9 cellular contexts compared by ENCODE assay signal in the genomic region with DNA sequence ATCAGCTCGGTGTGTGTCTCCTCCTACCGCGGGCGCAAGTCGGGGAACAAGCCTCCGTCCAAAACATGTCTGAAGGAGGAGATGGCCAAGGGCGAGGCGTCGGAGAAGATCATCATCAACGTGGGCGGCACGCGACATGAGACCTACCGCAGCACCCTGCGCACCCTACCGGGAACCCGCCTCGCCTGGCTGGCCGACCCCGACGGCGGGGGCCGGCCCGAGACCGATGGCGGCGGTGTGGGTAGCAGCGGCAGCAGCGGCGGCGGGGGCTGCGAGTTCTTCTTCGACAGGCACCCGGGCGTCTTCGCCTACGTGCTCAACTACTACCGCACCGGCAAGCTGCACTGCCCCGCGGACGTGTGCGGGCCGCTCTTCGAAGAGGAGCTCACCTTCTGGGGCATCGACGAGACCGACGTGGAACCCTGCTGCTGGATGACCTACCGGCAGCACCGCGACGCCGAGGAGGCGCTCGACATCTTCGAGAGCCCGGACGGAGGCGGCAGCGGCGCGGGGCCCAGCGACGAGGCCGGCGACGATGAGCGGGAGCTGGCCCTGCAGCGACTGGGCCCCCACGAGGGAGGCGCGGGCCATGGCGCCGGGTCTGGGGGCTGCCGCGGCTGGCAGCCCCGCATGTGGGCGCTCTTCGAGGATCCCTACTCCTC. TPM values are rescaled to one million over a fixed set of nuclear protein-coding genes. Genes with fewer than 3 reads are reported as not detected.
DNase-seq lines count a peak whose midpoint lies in the region; ATAC-seq, FAIRE-seq and TF ChIP-seq lines count a peak whose summit lies in the region.
"Had no signal": no experiment of that assay in that cellular context is flagged by ENCODE, and none has a peak within 500 bp of the region (broad histone marks: within the 10 kb centered on the region; RNA-seq: fewer than 3 reads in every experiment).

No MANE protein-coding gene starts in this region.

- no peak for TF ChIP-seq POLR2A in A549 (IDR thresholded peaks at IDR 0.05; ENCODE audit: low read length)

- ATAC-seq in A549 (no peak), left colon (no peak), GM19328 (IDR thresholded peaks at IDR 0.05; ENCODE audit: unreplicated experiment) (no peak)

- DNase-seq in A549 (ENCODE audit: low read depth in 1 of 2, low spot score in 1 of 2) (no peak), ascending aorta (ENCODE audit: low spot score in 2 of 2) (no peak), mesenchymal stem cell (no peak), tibial artery (no peak), left colon (no peak), NCI-H1436 (lab: John Stamatoyannopoulos, UW) (no peak)

- H3K23ac ChIP-seq in mesenchymal stem cell (ENCODE audit: low read length in 2 of 2): no peak overlapping the region

- no peak overlapping the region for H4K91ac ChIP-seq in mesenchymal stem cell (ENCODE audit: low read length)

- H3K9ac ChIP-seq in HUES6 (ENCODE audit: low read length) (peak overlapping the region; percentile 38), mesenchymal stem cell (ENCODE audit: low read length) (peak overlapping the region; percentile 66)

- no peak overlapping the region for H3K14ac ChIP-seq in mesenchymal stem cell (ENCODE audit: low read length in 2 of 2)

- H3K4me3 ChIP-seq in A549 (peak overlapping the region; percentile 77), HUES6 (ENCODE audit: low read depth, low read length) (peak overlapping the region; percentile 85), ascending aorta (peak overlapping the region; percentile 89 to 96), mesenchymal stem cell (ENCODE audit: insufficient read depth in 1 of 2, low read depth in 1 of 2, low read length in 2 of 2) (peak overlapping the region; percentile 27 to 76), tibial artery (peak overlapping the region; percentile 72 to 87)

- H2BK120ac ChIP-seq in mesenchymal stem cell (ENCODE audit: low read depth, low read length): no peak overlapping the region

- no peak for TF ChIP-seq CTCF in A549 (IDR thresholded peaks at IDR 0.05)
- no peak for TF ChIP-seq CTCF in ascending aorta (IDR thresholded peaks at IDR 0.05)
- TF ChIP-seq CTCF in tibial artery (IDR thresholded peaks at IDR 0.05): no peak

- CTCF ChIA-PET in A549 (lab: Yijun Ruan, JAX): interaction anchor here (1.0 to 16.7 kb wide), 8 partner anchors 9 to 283 kb away, joined by 3 to 338 read pairs (median 7); a partner anchor contains a TSS

- H4K8ac ChIP-seq in mesenchymal stem cell (ENCODE audit: low read length): no peak overlapping the region

- H3K4me2 ChIP-seq in A549: peak overlapping the region; percentile 97
- no peak overlapping the region for H3K4me2 ChIP-seq in mesenchymal stem cell (ENCODE audit: low read length, poor library complexity, severe bottlenecking)

- H3K36me3 ChIP-seq in HUES6 (ENCODE audit: control insufficient read depth, insufficient read depth, low read length): no peaks in the 10 kb centered on the region
- no peaks in the 10 kb centered on the region for H3K36me3 ChIP-seq in ascending aorta
- peaks cover 2 to 4% of the 10 kb centered on the region in 2 experiments for H3K36me3 ChIP-seq in mesenchymal stem cell (ENCODE audit: control insufficient read depth in 1 of 2, insufficient read depth in 2 of 2, low read depth in 1 of 2, low read length in 2 of 2)
- H3K36me3 ChIP-seq in tibial artery: peaks cover 0 to 2% (median 0%) of the 10 kb centered on the region in 3 donors

- FAIRE-seq in A549 (lab: Jason Lieb, UNC): no peak

- TF ChIP-seq RAD21 in A549 (conservative IDR thresholded peaks at IDR 0.05 in 1 of 2, IDR thresholded peaks at IDR 0.05 in 1 of 2): no peak

- H2AFZ ChIP-seq in mesenchymal stem cell (ENCODE audit: low read depth, low read length): no peak overlapping the region

- POLR2A ChIA-PET in A549 (lab: Yijun Ruan, JAX): no interaction called here

- H2BK12ac ChIP-seq in mesenchymal stem cell (ENCODE audit: low read length in 2 of 2): no peak overlapping the region

- TF ChIP-seq EP300 in A549 (IDR thresholded peaks at IDR 0.05): no peak

- H3K9me3 ChIP-seq in A549 (no peaks in the 10 kb centered on the region), HUES6 (ENCODE audit: control insufficient read depth, insufficient read depth, low read depth, low read length) (no peaks in the 10 kb centered on the region), ascending aorta (no peaks in the 10 kb centered on the region), mesenchymal stem cell (ENCODE audit: control insufficient read depth, low read length) (no peaks in the 10 kb centered on the region), tibial artery (no peaks in the 10 kb centered on the region)

- H3K79me1 ChIP-seq in mesenchymal stem cell (replicated peaks; ENCODE audit: low read length, poor library complexity, severe bottlenecking): no peaks in the 10 kb centered on the region

- peak overlapping the region; percentile 83 to 94; a peak in 5 of 6 replicates for H3K27ac ChIP-seq in A549
- H3K27ac ChIP-seq in HUES6 (ENCODE audit: low read depth, low read length): no peak overlapping the region
- no peak overlapping the region for H3K27ac ChIP-seq in ascending aorta
- H3K27ac ChIP-seq in mesenchymal stem cell (ENCODE audit: low read length, poor library complexity, severe bottlenecking): no peak overlapping the region
- H3K27ac ChIP-seq in tibial artery: peak overlapping the region; percentile 90 to 91
- H3K27ac ChIP-seq: epithelial cell of prostate had no signal

- intact Hi-C loops in ascending aorta (cut with DNase I) (loop anchor here (2.0 kb wide), 1 partner anchor 179 kb away; a partner anchor contains a TSS), tibial artery (cut with DNase I; ENCODE audit: low total_unique reads) (no loop called here), left colon (cut with DNase I, micrococcal nuclease) (no loop called here)

- H3K18ac ChIP-seq in mesenchymal stem cell (ENCODE audit: low read depth in 1 of 2, low read length in 2 of 2): no peak overlapping the region

- H3K4ac ChIP-seq in mesenchymal stem cell (ENCODE audit: low read depth in 1 of 2, low read length in 2 of 2): no peak overlapping the region

- H3K27me3 ChIP-seq in HUES6 (ENCODE audit: control insufficient read depth, insufficient read depth, low read length) (peaks cover 28% of the 10 kb centered on the region), ascending aorta (no peaks in the 10 kb centered on the region), mesenchymal stem cell (ENCODE audit: control insufficient read depth in 1 of 2, insufficient read depth in 1 of 2, low read length in 2 of 2) (peaks cover 3 to 88% of the 10 kb centered on the region in 2 experiments), tibial artery (no peaks in the 10 kb centered on the region)

- H2AK5ac ChIP-seq in mesenchymal stem cell (ENCODE audit: low read length, severe bottlenecking): no peak overlapping the region

- WGBS in A549 (ENCODE audit: missing lambda C conversion rate): 92% methylated on average over 51 of the region's 80 CpGs
- 7% methylated on average over 60 of the region's 80 CpGs for WGBS in mesenchymal stem cell

- no peak overlapping the region for H2BK5ac ChIP-seq in mesenchymal stem cell (ENCODE audit: low read depth, low read length, poor library complexity, severe bottlenecking)

- peaks cover 4% of the 10 kb centered on the region; the same call in 2 of the 3 replicates for H3K4me1 ChIP-seq in A549
- peaks cover 27% of the 10 kb centered on the region for H3K4me1 ChIP-seq in HUES6 (ENCODE audit: control insufficient read depth, insufficient read depth, low read length)
- peaks cover 3 to 21% of the 10 kb centered on the region in 2 donors for H3K4me1 ChIP-seq in ascending aorta
- H3K4me1 ChIP-seq in mesenchymal stem cell (ENCODE audit: control insufficient read depth, insufficient read depth, low read depth, low read length): peaks cover 21% of the 10 kb centered on the region
- peaks cover 0 to 70% (median 46%) of the 10 kb centered on the region in 4 donors for H3K4me1 ChIP-seq in tibial artery

- peak overlapping the region; percentile 78 for H2BK15ac ChIP-seq in mesenchymal stem cell (ENCODE audit: low read depth, poor library complexity, severe bottlenecking)

TF ChIP-seq in A549, 52 proteins besides CTCF, POLR2A, EP300 and RAD21 (continues in another document):
- TF ChIP-seq HOXB5 (CRISPR knock-in tag; IDR thresholded peaks at IDR 0.05) (no peak), FOSB (CRISPR knock-in tag; IDR thresholded peaks at IDR 0.05) (no peak), HOXA7 (CRISPR knock-in tag; IDR thresholded peaks at IDR 0.05) (no peak), SREBF2 (IDR thresholded peaks at IDR 0.05) (no peak), RNF2 (IDR thresholded peaks at IDR 0.05; ENCODE audit: borderline replicate concordance, low read depth) (no peak), FOXS1 (CRISPR knock-in tag; IDR thresholded peaks at IDR 0.05) (no peak), PHF8 (IDR thresholded peaks at IDR 0.05; ENCODE audit: borderline replicate concordance, low read depth) (no peak), NPAS2 (CRISPR knock-in tag; IDR thresholded peaks at IDR 0.05; ENCODE audit: borderline replicate concordance) (no peak)
- TF ChIP-seq, protein P1, sequence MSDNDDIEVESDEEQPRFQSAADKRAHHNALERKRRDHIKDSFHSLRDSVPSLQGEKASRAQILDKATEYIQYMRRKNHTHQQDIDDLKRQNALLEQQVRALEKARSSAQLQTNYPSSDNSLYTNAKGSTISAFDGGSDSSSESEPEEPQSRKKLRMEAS (IDR thresholded peaks at IDR 0.05): no peak
- TF ChIP-seq, protein P2, sequence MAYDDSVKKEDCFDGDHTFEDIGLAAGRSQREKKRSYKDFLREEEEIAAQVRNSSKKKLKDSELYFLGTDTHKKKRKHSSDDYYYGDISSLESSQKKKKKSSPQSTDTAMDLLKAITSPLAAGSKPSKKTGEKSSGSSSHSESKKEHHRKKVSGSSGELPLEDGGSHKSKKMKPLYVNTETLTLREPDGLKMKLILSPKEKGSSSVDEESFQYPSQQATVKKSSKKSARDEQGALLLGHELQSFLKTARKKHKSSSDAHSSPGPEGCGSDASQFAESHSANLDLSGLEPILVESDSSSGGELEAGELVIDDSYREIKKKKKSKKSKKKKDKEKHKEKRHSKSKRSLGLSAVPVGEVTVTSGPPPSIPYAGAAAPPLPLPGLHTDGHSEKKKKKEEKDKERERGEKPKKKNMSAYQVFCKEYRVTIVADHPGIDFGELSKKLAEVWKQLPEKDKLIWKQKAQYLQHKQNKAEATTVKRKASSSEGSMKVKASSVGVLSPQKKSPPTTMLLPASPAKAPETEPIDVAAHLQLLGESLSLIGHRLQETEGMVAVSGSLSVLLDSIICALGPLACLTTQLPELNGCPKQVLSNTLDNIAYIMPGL (CRISPR knock-in tag; IDR thresholded peaks at IDR 0.05; ENCODE audit: borderline replicate concordance): no peak

RNA-seq across cellular contexts. Expression of a gene that starts 1.5 kb away (rescaled TPM):
- polyA plus RNA-seq in A549 (2011; rRNA removed) (1.1 and 1.8 TPM in 2 replicates), A549 (2017; fragmentation: RNase III; extraction: RNeasy Plus Mini Kit Qiagen cat#74134 plus additional on column Dnase treatment) (2.2 to 2.4 TPM (median 2.2 TPM) in 3 replicates)
- 2.6 and 4.0 TPM in 2 replicates for polyA plus RNA-seq in A549 (2012; cell fraction: cytosol; rRNA removed)
- polyA plus RNA-seq in A549 (2012; cell fraction: nucleus; rRNA removed): 6.8 and 9.0 TPM in 2 replicates
- 3.5 and 3.6 TPM in 2 replicates for polyA minus RNA-seq in A549 (2011; rRNA and poly(A)+ RNA removed)
- total RNA-seq in ascending aorta (8.4 TPM), left colon (1 to 10 TPM; 7.0 to 8.1 TPM)
- polyA plus RNA-seq in mesenchymal stem cell (2013, experiment 1 of 2): 0.17 TPM
- 0.23 TPM for polyA plus RNA-seq in mesenchymal stem cell (2013, experiment 2 of 2)

Comparison
In these comparisons a context has a peak if more than half of its experiments do, and no peak if none do; other contexts are left out.
1. H3K27ac ChIP-seq: peak in A549 (2 of 2) and tibial artery (2 of 2); none in HUES6 (single experiment), ascending aorta (0 of 2) and mesenchymal stem cell (single experiment).
2. Peak in every context shown above with its lines, with median percentiles within 50 percentile points of each other: H3K4me3 ChIP-seq.